Comparison of ENCODE assay signal across 15 cellular contexts in the genomic region with DNA sequence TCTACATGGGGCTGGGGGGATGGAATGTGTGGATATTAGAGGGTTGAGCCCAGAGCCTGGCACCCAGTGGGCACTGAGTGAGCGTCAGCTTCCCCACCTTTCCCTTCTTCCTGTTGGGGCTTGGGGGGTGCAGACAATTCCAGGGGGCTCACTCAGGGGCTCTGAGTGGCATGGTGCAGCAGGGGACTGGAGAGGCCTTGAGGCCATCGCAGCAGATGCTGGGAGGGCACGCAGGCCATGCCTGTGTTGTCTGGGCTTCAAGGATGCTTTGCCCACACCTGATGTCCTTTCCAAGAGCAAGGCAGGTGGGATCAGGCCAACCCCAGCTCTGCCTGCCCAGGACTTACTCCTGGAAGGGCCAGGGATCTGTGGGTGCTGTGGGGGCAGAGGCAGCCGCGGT. TPM values are rescaled to one million over a fixed set of nuclear protein-coding genes. Genes with fewer than 3 reads are reported as not detected.
DNase-seq lines count a peak whose midpoint lies in the region; FAIRE-seq and TF ChIP-seq lines count a peak whose summit lies in the region.
"Had no signal": no experiment of that assay in that cellular context is flagged by ENCODE, and none has a peak within 500 bp of the region (broad histone marks: within the 10 kb centered on the region; RNA-seq: fewer than 3 reads in every experiment).

No MANE protein-coding gene starts in this region.

- DNase-seq in chondrocyte (ENCODE audit: low spot score) (peak; percentile 68), endothelial cell (ENCODE audit: low spot score) (no peak), neuronal stem cell (ENCODE audit: low spot score) (no peak), GM19239 (ENCODE audit: insufficient read length, low spot score) (no peak), GM13977 (ENCODE audit: low spot score) (no peak)
- DNase-seq in stimulated activated naive CD4-positive, alpha-beta T cell treated with Interleukin-2 at 50 U/mL for 16 hours (lab: John Stamatoyannopoulos, UW): no peak
- DNase-seq: C1 segment of cervical spinal cord; Calu3; CD4-positive, alpha-beta memory T cell; COR-L47; DMS53 had no signal

- H4K8ac ChIP-seq in neuronal stem cell (ENCODE audit: low read depth, low read length): no peak overlapping the region

- H3K27ac ChIP-seq in neuronal stem cell (replicated peaks; ENCODE audit: low read length): no peak overlapping the region

- no peak overlapping the region for H2AFZ ChIP-seq in neuronal stem cell (ENCODE audit: low read length)
- H2AFZ ChIP-seq: GM23338 had no signal

- H3K4me3 ChIP-seq in neuronal stem cell (ENCODE audit: low read length in 2 of 2): no peak overlapping the region
- H3K4me3 ChIP-seq: GM23338, HAP-1 had no signal

- H3K14ac ChIP-seq in neuronal stem cell (ENCODE audit: low read length): no peak overlapping the region

- H3K4me1 Mint-ChIP-seq in chondrocyte (ENCODE audit: low read depth): peaks cover 27% of the 10 kb centered on the region
- peaks cover 4% of the 10 kb centered on the region for H3K4me1 Mint-ChIP-seq in endothelial cell (ENCODE audit: unreplicated experiment)

- H4K91ac ChIP-seq in neuronal stem cell (ENCODE audit: low read depth, low read length, poor library complexity): no peak overlapping the region

- H2BK5ac ChIP-seq in neuronal stem cell (ENCODE audit: low read length): no peak overlapping the region

- H2AK5ac ChIP-seq in neuronal stem cell (ENCODE audit: low read depth, low read length): no peak overlapping the region

- no peak overlapping the region for H3K23ac ChIP-seq in neuronal stem cell (ENCODE audit: low read depth, low read length, poor library complexity)

- H3K27me3 Mint-ChIP-seq in chondrocyte (ENCODE audit: low read depth) (no peaks in the 10 kb centered on the region), endothelial cell (ENCODE audit: unreplicated experiment) (peaks cover 5% of the 10 kb centered on the region)

- H3K36me3 Mint-ChIP-seq in chondrocyte (ENCODE audit: low read depth) (no peaks in the 10 kb centered on the region), endothelial cell (ENCODE audit: low read depth, unreplicated experiment) (peaks cover 6% of the 10 kb centered on the region)
- H3K36me3 Mint-ChIP-seq: CD4-positive, alpha-beta memory T cell had no signal

- TF ChIP-seq CTCF in chondrocyte (IDR thresholded peaks at IDR 0.05) (no peak), endothelial cell (IDR thresholded peaks at IDR 0.05; ENCODE audit: unreplicated experiment) (no peak), GM13977 (IDR thresholded peaks at IDR 0.05; ENCODE audit: extremely low read depth, insufficient read depth, missing control alignments) (no peak)

- H3K9ac ChIP-seq in neuronal stem cell (ENCODE audit: low read depth, low read length, poor library complexity): no peak overlapping the region

- no peak overlapping the region for H2BK120ac ChIP-seq in neuronal stem cell (ENCODE audit: low read depth, low read length)

- peaks cover 0 to 28% of the 10 kb centered on the region in 2 donors for H3K36me3 ChIP-seq in neuronal stem cell (replicated peaks in 1 of 2; ENCODE audit: control insufficient read depth in 2 of 2, insufficient read depth in 2 of 2, low read length in 2 of 2)
- H3K36me3 ChIP-seq: HAP-1 had no signal

- H3K9me3 Mint-ChIP-seq in chondrocyte (ENCODE audit: low read depth) (peaks cover 3% of the 10 kb centered on the region), endothelial cell (ENCODE audit: unreplicated experiment) (no peaks in the 10 kb centered on the region)
- H3K9me3 Mint-ChIP-seq: GM23338 had no signal

- peak overlapping the region; percentile 20 for H3K18ac ChIP-seq in neuronal stem cell (ENCODE audit: low read length)

- H3K27me3 ChIP-seq in neuronal stem cell (ENCODE audit: control insufficient read depth in 3 of 3, insufficient read depth in 3 of 3, low read depth in 1 of 3, low read length in 3 of 3): peaks cover 0 to 22% (median 0%) of the 10 kb centered on the region in 3 experiments

- H3K27ac Mint-ChIP-seq in chondrocyte (ENCODE audit: unreplicated experiment) (no peak overlapping the region), endothelial cell (ENCODE audit: unreplicated experiment) (peak overlapping the region; percentile 18)
- H3K27ac Mint-ChIP-seq: GM23338 had no signal

- no peaks in the 10 kb centered on the region for H3K79me1 ChIP-seq in neuronal stem cell (ENCODE audit: low read depth, low read length)

- FAIRE-seq in GM19239 (lab: Jason Lieb, UNC): no peak
- FAIRE-seq: GM12892, H54 had no signal

- no CpG with 5 or more reads among the region's 5 CpGs for WGBS in neuronal stem cell (ENCODE audit: extremely low coverage in 2 of 2, insufficient read length in 2 of 2, insufficient replicate concordance in 1 of 2), 2 donors

- H3K4me3 Mint-ChIP-seq in chondrocyte (ENCODE audit: unreplicated experiment) (no peak overlapping the region), endothelial cell (ENCODE audit: unreplicated experiment) (no peak overlapping the region)
- H3K4me3 Mint-ChIP-seq: CD4-positive, alpha-beta memory T cell; GM23338 had no signal

- H2BK12ac ChIP-seq in neuronal stem cell (ENCODE audit: low read length): no peak overlapping the region

- H3K4me2 ChIP-seq in neuronal stem cell (ENCODE audit: insufficient read depth, low read length, poor library complexity, severe bottlenecking): no peak overlapping the region
- H3K4me2 ChIP-seq: GM23338 had no signal

- H3K9me3 ChIP-seq in neuronal stem cell (replicated peaks in 1 of 2; ENCODE audit: control insufficient read depth in 2 of 2, insufficient read depth in 1 of 2, low read depth in 1 of 2, low read length in 2 of 2): peaks cover 0 to 8% of the 10 kb centered on the region in 2 donors
- H3K9me3 ChIP-seq: HAP-1 had no signal

- peaks cover 0 to 2% of the 10 kb centered on the region in 2 donors for H3K4me1 ChIP-seq in neuronal stem cell (ENCODE audit: control insufficient read depth in 2 of 2, insufficient read depth in 1 of 2, low read depth in 1 of 2, low read length in 2 of 2)
- H3K4me1 ChIP-seq: HAP-1 had no signal

- H3K4ac ChIP-seq in neuronal stem cell (ENCODE audit: low read length): no peak overlapping the region

- no peak overlapping the region for H2BK15ac ChIP-seq in neuronal stem cell (ENCODE audit: low read length)

- in situ Hi-C loops in GM13977 (cut with MboI; ENCODE audit: low pct_unique_long_range_greater_than_20kb, low sequenced_read_pairs, unreplicated experiment): no loop called here

RNA-seq across cellular contexts. Expression of a gene that starts 11.2 kb away (rescaled TPM):
- total RNA-seq in chondrocyte: 33.5 to 36.4 TPM (median 35.6 TPM) in 3 replicates
- total RNA-seq in endothelial cell (ENCODE audit: unreplicated experiment): 15.1 TPM
- polyA plus RNA-seq in neuronal stem cell (2013, experiment 1 of 2): 35.3 TPM
- polyA plus RNA-seq in neuronal stem cell (2013, experiment 2 of 2): 37.1 TPM

RNA-seq across cellular contexts. Expression of a gene that starts 46.8 kb away (rescaled TPM):
- total RNA-seq in chondrocyte (80.5 to 292 TPM (median 288 TPM) in 3 replicates), endothelial cell (ENCODE audit: unreplicated experiment) (38.9 TPM)
- 13.7 TPM for polyA plus RNA-seq in neuronal stem cell (2013, experiment 1 of 2)
- polyA plus RNA-seq in neuronal stem cell (2013, experiment 2 of 2): 13.8 TPM

RNA-seq across cellular contexts. Expression of a gene that starts 54.9 kb away (rescaled TPM):
- total RNA-seq in chondrocyte (7.4 to 11.1 TPM (median 8.6 TPM) in 3 replicates), endothelial cell (ENCODE audit: unreplicated experiment) (10.3 TPM)
- 14.6 TPM for polyA plus RNA-seq in neuronal stem cell (2013, experiment 1 of 2)
- 12.4 TPM for polyA plus RNA-seq in neuronal stem cell (2013, experiment 2 of 2)
